15 cellular contexts compared by ENCODE assay signal in genomic region chr20:4837760-4838159, GRCh38. TPM values are rescaled to one million over a fixed set of nuclear protein-coding genes. Genes with fewer than 3 reads are reported as not detected.
DNase-seq lines count a peak whose midpoint lies in the region; ATAC-seq, FAIRE-seq and TF ChIP-seq lines count a peak whose summit lies in the region.
"Had no signal": no experiment of that assay in that cellular context is flagged by ENCODE, and none has a peak within 500 bp of the region (broad histone marks: within the 10 kb centered on the region; RNA-seq: fewer than 3 reads in every experiment).

No MANE protein-coding gene starts in this region.

- no peak for TF ChIP-seq CTCF in mammary epithelial cell (conservative IDR thresholded peaks at IDR 0.05 in 1 of 2, IDR thresholded peaks at IDR 0.05 in 1 of 2; ENCODE audit: extremely low read depth in 1 of 2, insufficient read depth in 1 of 2, low read depth in 1 of 2, low read length in 2 of 2)
- no peak for TF ChIP-seq CTCF in breast epithelium (IDR thresholded peaks at IDR 0.05)
- no peak for TF ChIP-seq CTCF in H1 (IDR thresholded peaks at IDR 0.05; ENCODE audit: control extremely low read depth in 1 of 3, insufficient read depth in 1 of 3, low read depth in 1 of 3, low read length in 3 of 3)

- no peak for TF ChIP-seq EP300 in H1 (IDR thresholded peaks at IDR 0.05; ENCODE audit: borderline replicate concordance in 1 of 2, low read depth in 2 of 2, low read length in 2 of 2)

- H2BK120ac ChIP-seq in H1 (replicated peaks; ENCODE audit: low read depth, low read length) (no peak overlapping the region), trophoblast cell (ENCODE audit: insufficient read depth, low read length, poor library complexity) (no peak overlapping the region)

- 65% methylated on average over 2 of the region's 2 CpGs for WGBS in mammary epithelial cell (ENCODE audit: low coverage, missing lambda C conversion rate)
- WGBS in H1 (ENCODE audit: extremely low coverage in 1 of 2, insufficient coverage in 1 of 2, insufficient read length in 1 of 2, insufficient replicate concordance in 2 of 2, low coverage in 1 of 2, low lambda C conversion rate in 2 of 2, missing lambda C conversion rate in 1 of 2), 2 experiments: 47% methylated on average over 2 of the region's 2 CpGs; no CpG with 5 or more reads in 1 of the 2 experiments
- WGBS in trophoblast cell (ENCODE audit: extremely low coverage, insufficient coverage, insufficient read length): no CpG with 5 or more reads among the region's 2 CpGs

- H3K36me3 ChIP-seq in mammary epithelial cell (ENCODE audit: insufficient read depth, low read length): no peaks in the 10 kb centered on the region
- no peaks in the 10 kb centered on the region for H3K36me3 ChIP-seq in breast epithelium
- H3K36me3 ChIP-seq in H1 (ENCODE audit: control insufficient read depth in 2 of 4, insufficient read depth in 4 of 4, low read length in 3 of 4): no peaks in the 10 kb centered on the region
- H3K36me3 ChIP-seq in trophoblast cell (ENCODE audit: control insufficient read depth in 1 of 2, insufficient read depth in 2 of 2, low read length in 2 of 2): no peaks in the 10 kb centered on the region
- H3K36me3 ChIP-seq: BLaER1, HAP-1 had no signal

- no peak overlapping the region for H4K8ac ChIP-seq in H1 (ENCODE audit: extremely low read depth, insufficient read depth, low read length)
- no peak overlapping the region for H4K8ac ChIP-seq in trophoblast cell (ENCODE audit: low read depth, low read length)

- no peak for FAIRE-seq in H1 (lab: Jason Lieb, UNC)
- peak; percentile 40 for FAIRE-seq in urothelium cell line (lab: Jason Lieb, UNC)

- no peaks in the 10 kb centered on the region for H3K23me2 ChIP-seq in H1 (ENCODE audit: low read depth, low read length)

- TF ChIP-seq RAD21 in H1 (IDR thresholded peaks at IDR 0.05 in 1 of 2, conservative IDR thresholded peaks at IDR 0.05 in 1 of 2; ENCODE audit: low read depth in 2 of 2, low read length in 2 of 2): no peak

- H3K4ac ChIP-seq in H1 (replicated peaks; ENCODE audit: insufficient read length, low read depth, low read length) (no peak overlapping the region), trophoblast cell (ENCODE audit: low read depth, low read length) (no peak overlapping the region)

- H2BK5ac ChIP-seq in H1 (ENCODE audit: low read depth, low read length) (0 out of 2 replicates have a peak overlapping the region, but pooled peaks have one; percentile 26), trophoblast cell (ENCODE audit: low read depth, low read length, poor library complexity) (no peak overlapping the region)

- H3K9me3 ChIP-seq in mammary epithelial cell (replicated peaks; ENCODE audit: insufficient read depth, low read length) (no peaks in the 10 kb centered on the region), breast epithelium (peaks cover 0 to 9% of the 10 kb centered on the region in 2 donors), H1 (ENCODE audit: insufficient read depth in 2 of 2, low read depth in 1 of 2, low read length in 1 of 2) (no peaks in the 10 kb centered on the region), trophoblast cell (ENCODE audit: insufficient read depth, low read depth, low read length) (peaks cover 5% of the 10 kb centered on the region)
- H3K9me3 ChIP-seq: HAP-1 had no signal

- H3K23ac ChIP-seq in H1 (ENCODE audit: insufficient read length) (no peak overlapping the region), trophoblast cell (ENCODE audit: low read length) (peak overlapping the region; percentile 64)

- intact Hi-C loops in mammary epithelial cell (cut with micrococcal nuclease) (no loop called here), breast epithelium (cut with DNase I; ENCODE audit: low total_unique reads) (no loop called here)

- TF ChIP-seq POLR2A in breast epithelium (IDR thresholded peaks at IDR 0.05): no peak
- no peak for TF ChIP-seq POLR2A in H1 (IDR thresholded peaks at IDR 0.05; ENCODE audit: control extremely low read depth in 1 of 2, low read depth in 2 of 2, low read length in 2 of 2)

- H3K9ac ChIP-seq in mammary epithelial cell (ENCODE audit: insufficient read depth, low read length) (no peak overlapping the region), H1 (replicated peaks in 1 of 4; ENCODE audit: extremely low read depth in 1 of 4, low read depth in 3 of 4, low read length in 3 of 4) (no peak overlapping the region), trophoblast cell (ENCODE audit: low read length) (no peak overlapping the region)
- H3K9ac ChIP-seq: BLaER1 had no signal

- H3K14ac ChIP-seq in H1 (ENCODE audit: insufficient read length): no peak overlapping the region
- H3K14ac ChIP-seq in trophoblast cell (ENCODE audit: low read length): no peak overlapping the region

- CTCF ChIA-PET in mammary epithelial cell (lab: Charles Lee; ENCODE audit: low non-redundant PET): no interaction called here
- CTCF ChIA-PET in H1 (lab: Charles Lee; ENCODE audit: partially characterized antibody): no interaction called here

- H3K18ac ChIP-seq in H1 (ENCODE audit: extremely low read depth, low read length) (no peak overlapping the region), trophoblast cell (ENCODE audit: low read length) (no peak overlapping the region)

- no peak overlapping the region for H2BK15ac ChIP-seq in H1 (ENCODE audit: low read length)

- H3K4me3 ChIP-seq in mammary epithelial cell (replicated peaks in 1 of 3; ENCODE audit: insufficient read depth in 1 of 3, low read depth in 2 of 3, low read length in 3 of 3) (no peak overlapping the region), breast epithelium (no peak overlapping the region), H1 (ENCODE audit: extremely low read depth in 1 of 4, insufficient read depth in 2 of 4, low read depth in 3 of 4, low read length in 4 of 4) (no peak overlapping the region), trophoblast cell (ENCODE audit: low read depth, low read length) (peak overlapping the region; percentile 13)
- H3K4me3 ChIP-seq: BLaER1, HAP-1 had no signal

- H3K27me3 ChIP-seq in mammary epithelial cell (ENCODE audit: insufficient read depth, low read length): no peaks in the 10 kb centered on the region
- H3K27me3 ChIP-seq in breast epithelium: no peaks in the 10 kb centered on the region
- H3K27me3 ChIP-seq in H1 (replicated peaks in 1 of 4; ENCODE audit: control insufficient read depth in 3 of 4, extremely low read depth in 1 of 4, insufficient read depth in 3 of 4, low read length in 3 of 4): no peaks in the 10 kb centered on the region
- H3K27me3 ChIP-seq in trophoblast cell (ENCODE audit: insufficient read depth, low read length): no peaks in the 10 kb centered on the region
- H3K27me3 ChIP-seq: BLaER1 had no signal

- BruUV-seq in mammary epithelial cell (replicated peaks; lab: Mats Ljungman, UMichigan): no TSS peak

- H3K27ac ChIP-seq in mammary epithelial cell (ENCODE audit: insufficient read depth, low read depth, low read length) (no peak overlapping the region), breast epithelium (no peak overlapping the region), H1 (ENCODE audit: low read depth, low read length) (no peak overlapping the region), trophoblast cell (ENCODE audit: low read depth, low read length) (no peak overlapping the region)
- H3K27ac ChIP-seq: BLaER1, HL-60 had no signal

- no peak for ATAC-seq in HG02840 (IDR thresholded peaks at IDR 0.05; ENCODE audit: low FRiP score, unreplicated experiment)
- no peak for ATAC-seq in SK-N-SH treated with all-trans-retinoic acid at 6 μM for 48 hours

- no peak overlapping the region for H3K4me2 ChIP-seq in mammary epithelial cell (ENCODE audit: insufficient read depth, low read depth, low read length)
- H3K4me2 ChIP-seq in H1 (ENCODE audit: insufficient read depth in 1 of 2, low read depth in 2 of 2, low read length in 2 of 2): no peak overlapping the region
- H3K4me2 ChIP-seq in trophoblast cell (ENCODE audit: low read length): no peak overlapping the region
- H3K4me2 ChIP-seq: BLaER1 had no signal

- H3K79me2 ChIP-seq in mammary epithelial cell (ENCODE audit: insufficient read depth, low read length) (no peaks in the 10 kb centered on the region), H1 (ENCODE audit: control insufficient read depth in 1 of 2, insufficient read depth in 2 of 2, low read length in 2 of 2) (no peaks in the 10 kb centered on the region), trophoblast cell (ENCODE audit: control insufficient read depth, insufficient read depth, low read length, poor library complexity) (no peaks in the 10 kb centered on the region)

- DNase-seq in mammary epithelial cell (no peak), breast epithelium (ENCODE audit: low spot score in 2 of 2) (no peak), H1 (ENCODE audit: low read depth in 1 of 2, low spot score in 2 of 2) (no peak), trophoblast cell (no peak), urothelium cell line (ENCODE audit: low spot score) (no peak), superior temporal gyrus (ENCODE audit: extremely low spot score) (no peak)
- DNase-seq: 8988T; CD4-positive, alpha-beta memory T cell; DMS153; DMS79 had no signal

- H4K20me1 ChIP-seq in mammary epithelial cell (ENCODE audit: insufficient read depth, low read length): no peaks in the 10 kb centered on the region
- no peaks in the 10 kb centered on the region for H4K20me1 ChIP-seq in H1 (replicated peaks in 1 of 2; ENCODE audit: control insufficient read depth in 1 of 2, insufficient read depth in 2 of 2, low read length in 2 of 2)
- H4K20me1 ChIP-seq: BLaER1 had no signal

- H3K4me1 ChIP-seq in mammary epithelial cell (ENCODE audit: insufficient read depth, low read length) (peaks cover 4% of the 10 kb centered on the region), breast epithelium (no peaks in the 10 kb centered on the region), H1 (replicated peaks in 1 of 4; ENCODE audit: control insufficient read depth in 3 of 4, insufficient read depth in 4 of 4, low read length in 3 of 4) (peaks cover 0 to 2% (median 0%) of the 10 kb centered on the region in 4 experiments; a peak in 2 of 7 replicates), trophoblast cell (ENCODE audit: control insufficient read depth in 1 of 2, insufficient read depth in 2 of 2, low read length in 2 of 2) (peaks cover 9 to 12% of the 10 kb centered on the region in 2 experiments)
- H3K4me1 ChIP-seq: HAP-1 had no signal

- POLR2A ChIA-PET in H1 (lab: Charles Lee; ENCODE audit: partially characterized antibody): no interaction called here

- no peak overlapping the region for H4K12ac ChIP-seq in trophoblast cell (ENCODE audit: low read depth, low read length)

- in situ Hi-C loops in mammary epithelial cell (cut with MboI; ENCODE audit: low sequenced_read_pairs in 2 of 2): no loop called here

- peak overlapping the region; percentile 50; the same call in 1 of the 2 replicates for H2BK20ac ChIP-seq in H1 (ENCODE audit: low read length)

- H3K79me1 ChIP-seq in H1 (ENCODE audit: low read depth, low read length): no peaks in the 10 kb centered on the region
- H3K79me1 ChIP-seq in trophoblast cell (ENCODE audit: low read length): no peaks in the 10 kb centered on the region

- dilution Hi-C loops in mammary epithelial cell (cut with HindIII; ENCODE audit: low sequenced_read_pairs): no loop called here

- H2BK12ac ChIP-seq in H1 (ENCODE audit: low read depth, low read length): no peak overlapping the region
- H2BK12ac ChIP-seq in trophoblast cell (ENCODE audit: low read length): no peak overlapping the region

- H2AK5ac ChIP-seq in H1 (ENCODE audit: low read depth, low read length) (no peak overlapping the region), trophoblast cell (ENCODE audit: low read length) (no peak overlapping the region)

- peak overlapping the region; percentile 60 for H2AFZ ChIP-seq in mammary epithelial cell (ENCODE audit: low read depth, low read length)
- no peak overlapping the region for H2AFZ ChIP-seq in H1 (ENCODE audit: low read length)
- no peak overlapping the region for H2AFZ ChIP-seq in trophoblast cell (ENCODE audit: insufficient read depth, low read length, poor library complexity)

- no peak overlapping the region for H3K56ac ChIP-seq in H1 (replicated peaks; ENCODE audit: insufficient read length, low read depth, low read length)

- H4K91ac ChIP-seq in H1 (replicated peaks; ENCODE audit: insufficient read length, low read length) (no peak overlapping the region), trophoblast cell (ENCODE audit: low read depth, low read length) (no peak overlapping the region)

- H4K5ac ChIP-seq in H1 (ENCODE audit: insufficient read length, low read depth, low read length): no peak overlapping the region

RNA-seq across cellular contexts. Expression of gene RASSF2, which starts 14.4 kb away (rescaled TPM):
- under 1 TPM; under 0.01 to 0.24 TPM for total RNA-seq in mammary epithelial cell
- 0.03 TPM for polyA plus RNA-seq in mammary epithelial cell
- not detected for polyA minus RNA-seq in mammary epithelial cell
- 10 to 100 TPM in 2 of 3 donors, 1 to 10 TPM in 1; 9.5 to 38.6 (median 16.0) TPM for total RNA-seq in breast epithelium
- total RNA-seq in H1 (2021; fragmentation: NEBNext Ultra II Directional; extraction: Animal tissue kit (Norgen Biotek cat#: 25700)): 9.0 and 9.5 TPM in 2 replicates
- polyA plus RNA-seq in H1 (2011; rRNA removed): 4.1 and 4.9 TPM in 2 replicates
- 5.0 TPM for polyA plus RNA-seq in H1 (2011; cell fraction: cytosol; rRNA removed)
- 4.7 TPM for polyA plus RNA-seq in H1 (2011; cell fraction: nucleus; rRNA removed)
- 5.3 to 7.8 TPM (median 6.5 TPM) in 4 replicates for polyA plus RNA-seq in H1 (2012, experiment 1 of 2)
- 2.8 TPM for polyA plus RNA-seq in H1 (2012, experiment 2 of 2)
- 4.9 TPM for polyA plus RNA-seq in H1 (2013, experiment 1 of 2)
- 5.5 TPM for polyA plus RNA-seq in H1 (2013, experiment 2 of 2)
- 8.7 and 12.3 TPM in 2 replicates for polyA minus RNA-seq in H1 (2011; rRNA and poly(A)+ RNA removed)
- 5.4 TPM for polyA minus RNA-seq in H1 (2011; cell fraction: cytosol; rRNA and poly(A)+ RNA removed)
- 5.3 TPM for polyA minus RNA-seq in H1 (2011; cell fraction: nucleus; rRNA and poly(A)+ RNA removed)
- 11.1 and 11.2 TPM in 2 replicates for polyA plus RNA-seq in trophoblast cell (2013)
